ENCODE assay signal across 1 cellular context in the genomic region with DNA sequence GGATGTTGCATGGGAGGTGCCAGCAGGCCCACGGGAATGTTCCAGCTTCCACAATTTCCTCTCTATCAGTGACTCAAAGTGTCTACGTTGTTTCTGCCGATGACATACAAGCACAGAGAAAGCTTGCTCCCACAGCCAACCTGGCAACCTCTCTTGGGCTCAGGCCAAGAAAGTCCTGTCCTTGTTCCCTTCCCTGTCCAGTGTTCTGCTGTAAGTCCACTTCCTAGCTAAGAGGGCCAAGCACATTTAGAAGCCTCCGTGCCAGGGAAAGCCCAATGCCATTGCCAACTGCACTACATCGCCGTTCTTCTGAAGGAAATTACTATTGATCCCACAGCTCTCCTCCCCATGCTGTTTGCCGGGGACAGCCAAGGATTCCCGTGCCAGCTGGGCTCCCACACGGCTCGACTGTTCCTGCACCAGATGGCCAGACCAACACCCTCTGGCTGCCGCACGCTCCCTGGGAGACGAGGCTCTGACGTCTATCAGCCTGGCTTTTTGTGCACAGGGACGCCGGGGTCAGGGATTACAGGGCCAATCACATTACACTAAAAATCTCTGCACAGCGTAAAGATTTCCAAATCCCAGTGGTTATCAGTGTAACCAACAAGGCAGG.
TF ChIP-seq lines count a peak whose summit lies in the region.

No MANE protein-coding gene starts in this region.

TF ChIP-seq in SK-N-SH, 30 proteins besides CTCF, POLR2A, EP300 and RAD21:
- TF ChIP-seq MXI1 (IDR thresholded peaks at IDR 0.05; ENCODE audit: low read depth, low read length) (peak; percentile 53; the same call in 1 of the 2 replicates), TCF12 (IDR thresholded peaks at IDR 0.05) (peak; percentile 56), CHD2 (IDR thresholded peaks at IDR 0.05; ENCODE audit: low read length, partially characterized antibody) (peak; percentile 68), RFX5 (IDR thresholded peaks at IDR 0.05; ENCODE audit: low read length) (no peak), NFIC (IDR thresholded peaks at IDR 0.05; ENCODE audit: borderline replicate concordance) (peak; percentile 36; the same call in 1 of the 2 replicates), SMC3 (IDR thresholded peaks at IDR 0.05; ENCODE audit: low read depth, low read length) (peak; percentile 2; the same call in 1 of the 2 replicates), FOXJ3 (CRISPR knock-in tag; IDR thresholded peaks at IDR 0.05) (peak; percentile 85; the same call in 1 of the 2 replicates), RCOR1 (IDR thresholded peaks at IDR 0.05; ENCODE audit: low read length) (peak; percentile 55; the same call in 1 of the 2 replicates)
- TF ChIP-seq, protein P1, sequence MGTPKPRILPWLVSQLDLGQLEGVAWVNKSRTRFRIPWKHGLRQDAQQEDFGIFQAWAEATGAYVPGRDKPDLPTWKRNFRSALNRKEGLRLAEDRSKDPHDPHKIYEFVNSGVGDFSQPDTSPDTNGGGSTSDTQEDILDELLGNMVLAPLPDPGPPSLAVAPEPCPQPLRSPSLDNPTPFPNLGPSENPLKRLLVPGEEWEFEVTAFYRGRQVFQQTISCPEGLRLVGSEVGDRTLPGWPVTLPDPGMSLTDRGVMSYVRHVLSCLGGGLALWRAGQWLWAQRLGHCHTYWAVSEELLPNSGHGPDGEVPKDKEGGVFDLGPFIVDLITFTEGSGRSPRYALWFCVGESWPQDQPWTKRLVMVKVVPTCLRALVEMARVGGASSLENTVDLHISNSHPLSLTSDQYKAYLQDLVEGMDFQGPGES (IDR thresholded peaks at IDR 0.05; ENCODE audit: low read depth, low read length): no peak
